In the genomic region with DNA sequence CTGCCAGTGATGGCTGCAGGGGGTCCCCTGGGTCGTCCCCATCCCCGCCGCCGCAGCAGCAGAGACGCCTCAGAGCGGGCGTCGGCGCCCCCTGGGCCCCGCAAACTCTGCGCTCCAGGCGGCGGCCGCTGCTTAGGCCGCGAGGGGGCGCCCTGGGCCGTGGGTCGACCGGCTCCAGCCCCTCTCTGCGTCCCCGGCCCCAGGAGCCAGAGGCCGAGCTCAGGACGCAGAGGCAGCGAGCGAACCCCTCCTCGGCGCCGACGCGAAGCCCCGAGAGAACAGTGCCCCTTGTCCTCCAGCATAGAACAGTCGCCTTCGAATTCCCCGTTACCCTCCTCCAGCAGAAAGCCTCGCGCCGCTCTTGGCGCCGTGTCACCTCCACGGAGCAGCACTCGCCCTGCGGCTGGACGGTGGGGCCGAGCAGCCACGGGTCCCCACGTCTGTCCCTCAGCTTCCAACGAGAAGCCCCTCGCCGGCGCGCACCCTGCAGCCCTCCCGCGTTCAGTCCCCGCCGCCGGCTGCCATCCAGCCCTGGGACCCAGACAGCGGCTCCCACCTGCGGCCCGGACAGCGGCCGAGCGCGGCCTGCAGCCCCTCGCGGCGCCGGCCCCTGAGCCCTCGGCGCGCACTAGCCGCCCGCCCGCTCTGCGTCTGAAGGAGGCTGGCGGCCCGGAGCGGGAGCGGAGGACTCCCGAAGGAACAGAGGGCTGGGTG, we compare ENCODE assay signal across 8 cellular contexts.
DNase-seq lines count a peak whose midpoint lies in the region; ATAC-seq, FAIRE-seq and TF ChIP-seq lines count a peak whose summit lies in the region.

No MANE protein-coding gene starts in this region.

- dilution Hi-C loops in IMR-90 (cut with HindIII; ENCODE audit: low sequenced_read_pairs, unreplicated experiment): no loop called here

- SMC1A ChIA-PET in GM12878 (lab: Charles Lee; ENCODE audit: uncharacterized antibody, unreplicated experiment): interaction anchor here (0.7 to 6.0 kb wide), 6 partner anchors 9 to 809 kb away, joined by 3 to 49 read pairs (median 15); no protein-coding TSS in a partner anchor

- H4K91ac ChIP-seq in IMR-90 (ENCODE audit: insufficient read depth, low read depth, low read length): peak overlapping the region; percentile 90

- BruUV-seq in IMR-90 (replicated peaks; lab: Mats Ljungman, UMichigan) (no TSS peak), GM12878 (replicated peaks; lab: Mats Ljungman, UMichigan) (no TSS peak)

- no peak for FAIRE-seq in GM12878 (lab: Jason Lieb, UNC)

- H4K5ac ChIP-seq in IMR-90 (ENCODE audit: low read depth, low read length): peak overlapping the region; percentile 68

- H3K4me1 ChIP-seq in IMR-90 (ENCODE audit: control insufficient read depth, insufficient read depth, low read length): peaks cover 7% of the 10 kb centered on the region
- peaks cover 9% of the 10 kb centered on the region for H3K4me1 ChIP-seq in GM12878 (ENCODE audit: control insufficient read depth, insufficient read depth, low read length)
- H3K4me1 ChIP-seq in iPS DF 6.9 (ENCODE audit: control insufficient read depth, insufficient read depth, low read length): peaks cover 1% of the 10 kb centered on the region; the same call in 1 of the 2 replicates

- RAD21 ChIA-PET in GM12878 (lab: Charles Lee; ENCODE audit: unreplicated experiment): interaction anchor here (0.5 to 4.5 kb wide), 12 partner anchors 14 to 1811 kb away, joined by 3 to 38 read pairs (median 4); no protein-coding TSS in a partner anchor

- no peak overlapping the region for H2BK20ac ChIP-seq in IMR-90 (ENCODE audit: low read depth, low read length)

- H2AK5ac ChIP-seq in IMR-90 (ENCODE audit: low read depth, low read length): peak overlapping the region; percentile 83; the same call in 1 of the 2 replicates

- peaks cover 12 to 47% of the 10 kb centered on the region in 2 experiments for H3K79me1 ChIP-seq in IMR-90 (ENCODE audit: low read depth in 1 of 2, low read length in 2 of 2)

- no peaks in the 10 kb centered on the region for H3K9me3 ChIP-seq in IMR-90 (ENCODE audit: control insufficient read depth, insufficient read depth, low read length)
- no peaks in the 10 kb centered on the region for H3K9me3 ChIP-seq in GM12878 (replicated peaks; ENCODE audit: control insufficient read depth, insufficient read depth, low read length)
- no peaks in the 10 kb centered on the region; the same call in 1 of the 2 replicates for H3K9me3 ChIP-seq in iPS DF 6.9 (ENCODE audit: control insufficient read depth, insufficient read depth, low read length)

- intact Hi-C loops in IMR-90 (cut with micrococcal nuclease) (loop anchor here (1.0 to 5.0 kb wide), 7 partner anchors 81 to 854 kb away; partner anchors contain the start of gene PRICKLE1), GM12878 (cut with micrococcal nuclease; ENCODE audit: unreplicated experiment) (loop anchor here (1.0 to 10.0 kb wide), 5 partner anchors 86 to 856 kb away; no protein-coding TSS in a partner anchor)

- ATAC-seq in GM21723 (IDR thresholded peaks at IDR 0.05; ENCODE audit: unreplicated experiment) (peak; percentile 83), IMR-90 (ENCODE audit: low read depth) (peak; percentile 80), GM12878 (peak; percentile 95)

- peak; percentile 82 for TF ChIP-seq RAD21 in IMR-90 (IDR thresholded peaks at IDR 0.05; ENCODE audit: low read length)
- TF ChIP-seq RAD21 in GM12878 (IDR thresholded peaks at IDR 0.05; ENCODE audit: insufficient read depth, low read depth, low read length): peak; percentile 85

- no peak for TF ChIP-seq EP300 in GM12878 (IDR thresholded peaks at IDR 0.05; ENCODE audit: borderline replicate concordance in 1 of 2, control insufficient read depth in 1 of 2, low read depth in 2 of 2, low read length in 2 of 2)

- H3K4me3 ChIP-seq in IMR-90 (ENCODE audit: insufficient read depth, low read depth, low read length): peak overlapping the region; percentile 91
- H3K4me3 ChIP-seq in GM12878: peak overlapping the region; percentile 73
- peak overlapping the region; percentile 98 for H3K4me3 ChIP-seq in iPS DF 6.9 (ENCODE audit: low read length)
- peak overlapping the region; percentile 74 for H3K4me3 ChIP-seq in skeletal muscle cell (ENCODE audit: low read depth, low read length)

- WGBS in IMR-90 (ENCODE audit: extremely low coverage in 2 of 2, insufficient read length in 1 of 2), 2 experiments: 0% methylated on average over 29 of the region's 80 CpGs; no CpG with 5 or more reads in 1 of the 2 experiments
- WGBS in GM12878 (ENCODE audit: insufficient coverage, insufficient replicate concordance, low lambda C conversion rate, missing lambda C conversion rate): 3% methylated on average over 73 of the region's 80 CpGs
- WGBS in iPS DF 6.9 (ENCODE audit: insufficient coverage, insufficient read length): no CpG with 5 or more reads among the region's 80 CpGs

- H3K18ac ChIP-seq in IMR-90 (ENCODE audit: low read depth, low read length): peak overlapping the region; percentile 70

- peak overlapping the region; percentile 88 for H2BK5ac ChIP-seq in IMR-90 (ENCODE audit: low read depth, low read length, poor library complexity, severe bottlenecking)

- H3K56ac ChIP-seq in IMR-90 (ENCODE audit: extremely low read depth, insufficient read depth, low read length): peak overlapping the region; percentile 83; the same call in 1 of the 2 replicates

- H2AFZ ChIP-seq in IMR-90 (replicated peaks; ENCODE audit: low read length, poor library complexity) (peak overlapping the region; percentile 92), GM12878 (ENCODE audit: control insufficient read depth, low read depth, low read length) (peak overlapping the region; percentile 92)

- peak overlapping the region; percentile 69 for H2BK120ac ChIP-seq in IMR-90 (ENCODE audit: low read depth, low read length)

- H4K8ac ChIP-seq in IMR-90 (ENCODE audit: low read depth in 2 of 2, low read length in 2 of 2): peak overlapping the region; percentile 25 to 87; a peak in 3 of 4 replicates

- in situ Hi-C loops in IMR-90 (cut with MboI; ENCODE audit: low sequenced_read_pairs): loop anchor here (5.0 kb wide), 1 partner anchor 854 kb away; no protein-coding TSS in a partner anchor
- in situ Hi-C loops in GM12878 (cut with MboI): loop anchor here (5.0 to 10.0 kb wide), 2 partner anchors 792 to 854 kb away; no protein-coding TSS in a partner anchor

- TF ChIP-seq CTCF in GM10248 (IDR thresholded peaks at IDR 0.05; ENCODE audit: control extremely low read depth, extremely low read depth, low read depth, missing control alignments): peak; percentile 98
- TF ChIP-seq CTCF in IMR-90 (conservative IDR thresholded peaks at IDR 0.05; ENCODE audit: low read depth, low read length): peak; percentile 93
- peak; percentile 79 to 96 (median 82) for TF ChIP-seq CTCF in GM12878 (IDR thresholded peaks at IDR 0.05 in 2 of 3, conservative IDR thresholded peaks at IDR 0.05 in 1 of 3; ENCODE audit: control insufficient read depth in 2 of 3, extremely low read depth in 1 of 3, insufficient read depth in 1 of 3, low read depth in 3 of 3, low read length in 3 of 3)

- H3K23ac ChIP-seq in IMR-90 (ENCODE audit: low read depth, low read length): peak overlapping the region; percentile 91

- no peaks in the 10 kb centered on the region; the same call in 1 of the 2 replicates for H4K20me1 ChIP-seq in IMR-90 (ENCODE audit: insufficient read depth, low read length)
- H4K20me1 ChIP-seq in GM12878 (ENCODE audit: control insufficient read depth, insufficient read depth): no peaks in the 10 kb centered on the region

- TF ChIP-seq POLR2A in IMR-90 (IDR thresholded peaks at IDR 0.05; ENCODE audit: low read depth, low read length) (no peak), GM12878 (IDR thresholded peaks at IDR 0.05; ENCODE audit: low read depth, low read length) (no peak)

- H3K79me2 ChIP-seq in GM12878 (ENCODE audit: control insufficient read depth, insufficient read depth, low read length): no peaks in the 10 kb centered on the region

- H3K27me3 ChIP-seq in IMR-90 (ENCODE audit: control insufficient read depth, insufficient read depth, low read length): no peaks in the 10 kb centered on the region
- peaks cover 0 to 6% of the 10 kb centered on the region in 2 experiments; a peak in 1 of 4 replicates for H3K27me3 ChIP-seq in GM12878 (replicated peaks in 1 of 2; ENCODE audit: control insufficient read depth in 2 of 2, insufficient read depth in 2 of 2, low read length in 1 of 2)
- no peaks in the 10 kb centered on the region; the same call in none of the 2 replicates for H3K27me3 ChIP-seq in iPS DF 6.9 (ENCODE audit: control insufficient read depth, insufficient read depth, low read length)

- H3K4me2 ChIP-seq in IMR-90 (ENCODE audit: low read depth, low read length): peak overlapping the region; percentile 88
- peak overlapping the region; percentile 100 for H3K4me2 ChIP-seq in GM12878 (ENCODE audit: control insufficient read depth, insufficient read depth)

- CTCF ChIA-PET in GM10248 (lab: Yijun Ruan, JAX) (interaction anchor here (0.7 to 6.4 kb wide), 27 partner anchors 8 to 1164 kb away, joined by 3 to 85 read pairs (median 4); no protein-coding TSS in a partner anchor), IMR-90 (lab: Yijun Ruan, JAX) (interaction anchor here (0.6 to 4.0 kb wide), 18 partner anchors 9 to 955 kb away, joined by 3 to 22 read pairs (median 4); no protein-coding TSS in a partner anchor), GM12878 (lab: Yijun Ruan, JAX) (interaction anchor here (0.6 to 11.2 kb wide), 16 partner anchors 9 to 854 kb away, joined by 3 to 117 read pairs (median 6); no protein-coding TSS in a partner anchor)

- peak overlapping the region; percentile 79 for H2AK9ac ChIP-seq in IMR-90 (replicated peaks; ENCODE audit: low read depth, low read length, poor library complexity)

- peak overlapping the region; percentile 87 for H3K4ac ChIP-seq in IMR-90 (ENCODE audit: low read depth, low read length)

- peak overlapping the region; percentile 93 for H3K14ac ChIP-seq in IMR-90 (replicated peaks; ENCODE audit: low read depth, low read length)

- DNase-seq in GM10248 (ENCODE audit: extremely low spot score) (peak; percentile 88), IMR-90 (peak; percentile 65), T-helper 2 cell (peak in 3 of 5 experiments; percentile 14 to 31 (median 23)), GM12878 (ENCODE audit: low read depth, low spot score) (no peak), iPS DF 6.9 (ENCODE audit: low read depth, low spot score) (no peak), skeletal muscle cell (ENCODE audit: low read depth) (no peak), middle frontal gyrus (ENCODE audit: extremely low spot score, low spot score) (no peak)

- H3K27ac ChIP-seq in IMR-90 (ENCODE audit: insufficient read depth, low read length) (peak overlapping the region; percentile 91), GM12878 (ENCODE audit: control insufficient read depth, insufficient read depth) (no peak overlapping the region), iPS DF 6.9 (ENCODE audit: low read length) (no peak overlapping the region)

- peak overlapping the region; percentile 71; the same call in 1 of the 3 replicates for H2BK15ac ChIP-seq in IMR-90 (ENCODE audit: low read depth, low read length)

- POLR2A ChIA-PET in GM10248 (lab: Yijun Ruan, JAX) (no interaction called here), IMR-90 (lab: Charles Lee; ENCODE audit: unreplicated experiment) (no interaction called here), GM12878 (lab: Charles Lee) (interaction anchor here (0.6 to 0.8 kb wide), 2 partner anchors 11 to 1103 kb away, joined by 3 to 6 read pairs; no protein-coding TSS in a partner anchor)

- H3K9ac ChIP-seq in IMR-90 (ENCODE audit: low read depth, low read length): peak overlapping the region; percentile 84
- peak overlapping the region; percentile 32; the same call in 1 of the 2 replicates for H3K9ac ChIP-seq in GM12878 (ENCODE audit: control insufficient read depth, insufficient read depth, low read length)

- no peaks in the 10 kb centered on the region for H3K36me3 ChIP-seq in IMR-90 (ENCODE audit: control insufficient read depth, insufficient read depth, low read length)
- H3K36me3 ChIP-seq in GM12878 (ENCODE audit: control insufficient read depth in 2 of 2, insufficient read depth in 2 of 2, low read length in 1 of 2): no peaks in the 10 kb centered on the region
- H3K36me3 ChIP-seq in iPS DF 6.9 (ENCODE audit: control insufficient read depth, insufficient read depth, low read length): no peaks in the 10 kb centered on the region; the same call in none of the 2 replicates

- peaks cover 6% of the 10 kb centered on the region; the same call in 1 of the 2 replicates for H3K9me1 ChIP-seq in IMR-90 (ENCODE audit: insufficient read depth, low read length)

Comparison
In these comparisons a context has a peak if more than half of its experiments do, and no peak if none do; other contexts are left out.
1. DNase-seq: peak in GM10248 (single experiment), IMR-90 (single experiment) and T-helper 2 cell (3 of 5); none in GM12878 (single experiment), iPS DF 6.9 (single experiment), skeletal muscle cell (single experiment) and middle frontal gyrus (single experiment).
2. Peak in every context shown above with its lines, with median percentiles within 50 percentile points of each other: CTCF ChIP-seq, ATAC-seq and H3K4me3 ChIP-seq.